21 cellular contexts compared by ENCODE assay signal in genomic region chr16:50900391-50900942, GRCh38.
"Had no signal": no experiment of that assay in that cellular context is flagged by ENCODE, and none has a peak within 500 bp of the region (broad histone marks: within the 10 kb centered on the region; RNA-seq: fewer than 3 reads in every experiment).

No MANE protein-coding gene starts in this region.

- ATAC-seq: HepG2, T-cell had no signal

- H3K4me1 Mint-ChIP-seq: T-cell had no signal

- H3K27ac Mint-ChIP-seq: T-cell; T-helper 1 cell treated with Interleukin-12 subunit alpha and Interleukin-12 subunit beta and Interleukin-4 antibody, amounts not matched to agents 30 μg/mL and 1 μg/mL, for 36 hours had no signal

- H3K36me3 Mint-ChIP-seq: T-cell had no signal

- H3K36me3 ChIP-seq: MG63 had no signal

- H3K4me2 ChIP-seq: SK-N-SH had no signal

- H3K9ac ChIP-seq: SK-N-SH had no signal

- H3K27me3 ChIP-seq: MG63 had no signal

- H3K4me3 Mint-ChIP-seq: T-cell; T-helper 1 cell treated with Interleukin-12 subunit alpha and Interleukin-12 subunit beta and Interleukin-4 antibody, amounts not matched to agents 30 μg/mL and 1 μg/mL, for 36 hours had no signal

- DNase-seq: IMR-90, Karpas-422, KG1, MG63, NCI-H1417 treated with DMSO at 0.1 percent for 48 hours, NCI-H146, NCI-H1694 treated with DMSO at 0.1 percent for 48 hours, NCI-H1930, NCI-H2171, NCI-H524, NCI-H526 treated with DMSO at 0.1 percent for 48 hours, NCI-H82, Right ventricle myocardium superior, RPMI8226, SIG-M5, SK-N-SH, SW 1271, T-cell had no signal

- H3K9me3 ChIP-seq: MG63, SK-N-SH had no signal

- FAIRE-seq: HepG2, RCC 7860 had no signal

- H3K4me3 ChIP-seq: MG63 had no signal
